Comparison of ENCODE assay signal across 1 cellular context in the genomic region with DNA sequence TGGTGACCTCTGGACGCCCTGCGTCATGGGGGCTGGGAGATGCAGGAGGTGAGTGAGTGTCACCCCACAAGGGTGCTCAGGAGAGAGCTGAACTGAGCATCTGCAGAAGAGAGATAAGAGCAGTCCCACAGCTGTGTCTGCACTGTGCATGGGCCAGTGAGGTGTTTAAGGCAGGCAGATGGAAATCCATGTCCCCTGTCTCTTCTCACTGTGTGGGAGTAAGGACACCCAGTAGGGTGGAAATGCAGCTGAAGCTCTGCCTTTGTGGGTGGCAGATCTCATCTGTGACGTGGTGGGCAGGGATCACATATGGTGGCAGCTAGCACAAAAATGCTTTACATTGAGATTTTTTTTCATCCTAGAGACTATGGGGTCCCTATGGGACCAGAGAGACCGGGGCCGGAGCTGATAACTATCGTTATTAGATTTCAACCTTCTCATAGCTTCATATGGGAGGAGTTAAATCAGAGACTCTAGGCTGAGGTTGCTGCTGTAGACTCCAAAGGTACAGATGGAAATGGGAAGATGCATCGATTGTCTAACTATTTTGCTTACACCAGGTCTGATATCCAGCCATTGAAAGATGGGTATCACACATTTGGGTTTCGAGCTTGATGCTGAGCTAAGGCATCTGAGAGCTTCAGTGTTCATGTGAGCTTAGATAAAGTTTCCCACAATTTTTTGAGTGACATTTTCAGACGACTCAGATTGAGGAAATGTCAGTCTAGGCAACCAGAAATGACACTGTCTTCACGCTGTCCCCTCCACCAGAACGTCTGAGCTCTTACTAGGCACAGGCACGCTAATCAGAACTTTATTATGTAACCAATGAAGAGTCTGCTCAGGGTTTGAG.
A peak's percentile ranks its signal among the peaks of the same experiment; 100 is the strongest.
TF ChIP-seq lines count a peak whose summit lies in the region.

No MANE protein-coding gene starts in this region.

TF ChIP-seq in K562, 482 proteins besides CTCF, POLR2A, EP300 and RAD21 (continued from another document and continues in another):
- TF ChIP-seq THRAP3 (IDR thresholded peaks at IDR 0.05; ENCODE audit: borderline replicate concordance) = no peak
- no peak for TF ChIP-seq ZNF780A (CRISPR knock-in tag; IDR thresholded peaks at IDR 0.05)
- peak; percentile 96 for TF ChIP-seq STAT5A (IDR thresholded peaks at IDR 0.05; ENCODE audit: borderline replicate concordance, low read length)
- peak; percentile 92 for TF ChIP-seq NR2C1 (IDR thresholded peaks at IDR 0.05)
- peak; percentile 95 for TF ChIP-seq NR2C1 (tag; IDR thresholded peaks at IDR 0.05)
- TF ChIP-seq ILK (tag; IDR thresholded peaks at IDR 0.05; ENCODE audit: borderline replicate concordance, low read depth) = 0 out of 2 replicates have a peak, but pooled peaks have one; percentile 12
- peak; percentile 99 for TF ChIP-seq ZKSCAN1 (IDR thresholded peaks at IDR 0.05; ENCODE audit: low read depth, low read length)
- TF ChIP-seq, protein P1, sequence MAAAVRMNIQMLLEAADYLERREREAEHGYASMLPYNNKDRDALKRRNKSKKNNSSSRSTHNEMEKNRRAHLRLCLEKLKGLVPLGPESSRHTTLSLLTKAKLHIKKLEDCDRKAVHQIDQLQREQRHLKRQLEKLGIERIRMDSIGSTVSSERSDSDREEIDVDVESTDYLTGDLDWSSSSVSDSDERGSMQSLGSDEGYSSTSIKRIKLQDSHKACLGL (CRISPR knock-in tag; IDR thresholded peaks at IDR 0.05; ENCODE audit: borderline replicate concordance, poor library complexity, severe bottlenecking) = no peak
- TF ChIP-seq NUFIP1 (IDR thresholded peaks at IDR 0.05; ENCODE audit: partially characterized antibody) = no peak
- peak; percentile 59; the same call in 1 of the 2 replicates for TF ChIP-seq MXI1 (IDR thresholded peaks at IDR 0.05; ENCODE audit: low read depth, low read length)
- no peak for TF ChIP-seq GTF2E2 (tag; IDR thresholded peaks at IDR 0.05)
- TF ChIP-seq FOXJ3 (CRISPR knock-in tag; IDR thresholded peaks at IDR 0.05) = no peak
- no peak for TF ChIP-seq NFRKB (IDR thresholded peaks at IDR 0.05; ENCODE audit: low read depth)
- TF ChIP-seq, protein P2, sequence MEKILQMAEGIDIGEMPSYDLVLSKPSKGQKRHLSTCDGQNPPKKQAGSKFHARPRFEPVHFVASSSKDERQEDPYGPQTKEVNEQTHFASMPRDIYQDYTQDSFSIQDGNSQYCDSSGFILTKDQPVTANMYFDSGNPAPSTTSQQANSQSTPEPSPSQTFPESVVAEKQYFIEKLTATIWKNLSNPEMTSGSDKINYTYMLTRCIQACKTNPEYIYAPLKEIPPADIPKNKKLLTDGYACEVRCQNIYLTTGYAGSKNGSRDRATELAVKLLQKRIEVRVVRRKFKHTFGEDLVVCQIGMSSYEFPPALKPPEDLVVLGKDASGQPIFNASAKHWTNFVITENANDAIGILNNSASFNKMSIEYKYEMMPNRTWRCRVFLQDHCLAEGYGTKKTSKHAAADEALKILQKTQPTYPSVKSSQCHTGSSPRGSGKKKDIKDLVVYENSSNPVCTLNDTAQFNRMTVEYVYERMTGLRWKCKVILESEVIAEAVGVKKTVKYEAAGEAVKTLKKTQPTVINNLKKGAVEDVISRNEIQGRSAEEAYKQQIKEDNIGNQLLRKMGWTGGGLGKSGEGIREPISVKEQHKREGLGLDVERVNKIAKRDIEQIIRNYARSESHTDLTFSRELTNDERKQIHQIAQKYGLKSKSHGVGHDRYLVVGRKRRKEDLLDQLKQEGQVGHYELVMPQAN (IDR thresholded peaks at IDR 0.05; ENCODE audit: borderline replicate concordance) = no peak
- peak; percentile 99 for TF ChIP-seq SMARCE1 (IDR thresholded peaks at IDR 0.05)
- no peak for TF ChIP-seq CEBPB (tag; IDR thresholded peaks at IDR 0.05)
- no peak for TF ChIP-seq HNRNPLL (IDR thresholded peaks at IDR 0.05; ENCODE audit: low read depth, low read length, poor library complexity, severe bottlenecking)
- TF ChIP-seq ZNF124 (CRISPR knock-in tag; IDR thresholded peaks at IDR 0.05) = no peak
- TF ChIP-seq POLR2AphosphoS5 (IDR thresholded peaks at IDR 0.05; ENCODE audit: control insufficient read depth, insufficient read depth, low read depth, low read length) = peak; percentile 98
- TF ChIP-seq BRD4 (IDR thresholded peaks at IDR 0.05) = no peak
- TF ChIP-seq, protein P3, sequence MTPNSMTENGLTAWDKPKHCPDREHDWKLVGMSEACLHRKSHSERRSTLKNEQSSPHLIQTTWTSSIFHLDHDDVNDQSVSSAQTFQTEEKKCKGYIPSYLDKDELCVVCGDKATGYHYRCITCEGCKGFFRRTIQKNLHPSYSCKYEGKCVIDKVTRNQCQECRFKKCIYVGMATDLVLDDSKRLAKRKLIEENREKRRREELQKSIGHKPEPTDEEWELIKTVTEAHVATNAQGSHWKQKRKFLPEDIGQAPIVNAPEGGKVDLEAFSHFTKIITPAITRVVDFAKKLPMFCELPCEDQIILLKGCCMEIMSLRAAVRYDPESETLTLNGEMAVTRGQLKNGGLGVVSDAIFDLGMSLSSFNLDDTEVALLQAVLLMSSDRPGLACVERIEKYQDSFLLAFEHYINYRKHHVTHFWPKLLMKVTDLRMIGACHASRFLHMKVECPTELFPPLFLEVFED (CRISPR knock-in tag; conservative IDR thresholded peaks at IDR 0.05) = no peak
- no peak for TF ChIP-seq PRPF4 (IDR thresholded peaks at IDR 0.05; ENCODE audit: insufficient read depth, low read depth, low read length, poor library complexity, severe bottlenecking)
- peak in 1 of 2 experiments; percentile 70; a peak in 2 of 4 replicates for TF ChIP-seq ETV6 (IDR thresholded peaks at IDR 0.05; ENCODE audit: borderline replicate concordance in 1 of 2, low read depth in 2 of 2, low read length in 1 of 2)
- TF ChIP-seq ETV6 (CRISPR knock-in tag; IDR thresholded peaks at IDR 0.05; ENCODE audit: borderline replicate concordance) = no peak
- peak; percentile 88; the same call in 1 of the 2 replicates for TF ChIP-seq TOE1 (IDR thresholded peaks at IDR 0.05; ENCODE audit: borderline replicate concordance)
- TF ChIP-seq TOE1 (CRISPR knock-in tag; IDR thresholded peaks at IDR 0.05; ENCODE audit: borderline replicate concordance, low read depth) = 0 out of 2 replicates have a peak, but pooled peaks have one; percentile 35
- TF ChIP-seq ZNF121 (CRISPR knock-in tag; conservative IDR thresholded peaks at IDR 0.05) = no peak
- peak; percentile 99 for TF ChIP-seq ZNF589 (CRISPR knock-in tag; IDR thresholded peaks at IDR 0.05; ENCODE audit: low read depth)
- TF ChIP-seq MEIS2 (IDR thresholded peaks at IDR 0.05; ENCODE audit: partially characterized antibody) = peak; percentile 90
- TF ChIP-seq GTF2A2 (tag; IDR thresholded peaks at IDR 0.05) = no peak
- no peak for TF ChIP-seq POLR2G (IDR thresholded peaks at IDR 0.05; ENCODE audit: low read depth, low read length)
- TF ChIP-seq NCOR1 (IDR thresholded peaks at IDR 0.05) = peak; percentile 99
- TF ChIP-seq ZNF324 (CRISPR knock-in tag; IDR thresholded peaks at IDR 0.05) = no peak
- TF ChIP-seq, protein P4, sequence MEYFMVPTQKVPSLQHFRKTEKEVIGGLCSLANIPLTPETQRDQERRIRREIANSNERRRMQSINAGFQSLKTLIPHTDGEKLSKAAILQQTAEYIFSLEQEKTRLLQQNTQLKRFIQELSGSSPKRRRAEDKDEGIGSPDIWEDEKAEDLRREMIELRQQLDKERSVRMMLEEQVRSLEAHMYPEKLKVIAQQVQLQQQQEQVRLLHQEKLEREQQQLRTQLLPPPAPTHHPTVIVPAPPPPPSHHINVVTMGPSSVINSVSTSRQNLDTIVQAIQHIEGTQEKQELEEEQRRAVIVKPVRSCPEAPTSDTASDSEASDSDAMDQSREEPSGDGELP (CRISPR knock-in tag; IDR thresholded peaks at IDR 0.05; ENCODE audit: borderline replicate concordance) = peak; percentile 99
- no peak for TF ChIP-seq PHF8 (IDR thresholded peaks at IDR 0.05; ENCODE audit: borderline replicate concordance, low read length)
- no peak for TF ChIP-seq TAF9B (IDR thresholded peaks at IDR 0.05; ENCODE audit: partially characterized antibody)
- TF ChIP-seq SP1 (CRISPR knock-in tag; IDR thresholded peaks at IDR 0.05) = peak; percentile 71
- TF ChIP-seq ZNF134 (CRISPR knock-in tag; conservative IDR thresholded peaks at IDR 0.05) = no peak
- TF ChIP-seq, protein P5, sequence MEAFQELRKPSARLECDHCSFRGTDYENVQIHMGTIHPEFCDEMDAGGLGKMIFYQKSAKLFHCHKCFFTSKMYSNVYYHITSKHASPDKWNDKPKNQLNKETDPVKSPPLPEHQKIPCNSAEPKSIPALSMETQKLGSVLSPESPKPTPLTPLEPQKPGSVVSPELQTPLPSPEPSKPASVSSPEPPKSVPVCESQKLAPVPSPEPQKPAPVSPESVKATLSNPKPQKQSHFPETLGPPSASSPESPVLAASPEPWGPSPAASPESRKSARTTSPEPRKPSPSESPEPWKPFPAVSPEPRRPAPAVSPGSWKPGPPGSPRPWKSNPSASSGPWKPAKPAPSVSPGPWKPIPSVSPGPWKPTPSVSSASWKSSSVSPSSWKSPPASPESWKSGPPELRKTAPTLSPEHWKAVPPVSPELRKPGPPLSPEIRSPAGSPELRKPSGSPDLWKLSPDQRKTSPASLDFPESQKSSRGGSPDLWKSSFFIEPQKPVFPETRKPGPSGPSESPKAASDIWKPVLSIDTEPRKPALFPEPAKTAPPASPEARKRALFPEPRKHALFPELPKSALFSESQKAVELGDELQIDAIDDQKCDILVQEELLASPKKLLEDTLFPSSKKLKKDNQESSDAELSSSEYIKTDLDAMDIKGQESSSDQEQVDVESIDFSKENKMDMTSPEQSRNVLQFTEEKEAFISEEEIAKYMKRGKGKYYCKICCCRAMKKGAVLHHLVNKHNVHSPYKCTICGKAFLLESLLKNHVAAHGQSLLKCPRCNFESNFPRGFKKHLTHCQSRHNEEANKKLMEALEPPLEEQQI (IDR thresholded peaks at IDR 0.05) = peak; percentile 95
- peak; percentile 78; the same call in 1 of the 2 replicates for TF ChIP-seq TCF7 (IDR thresholded peaks at IDR 0.05; ENCODE audit: borderline replicate concordance)
- TF ChIP-seq, protein P6, sequence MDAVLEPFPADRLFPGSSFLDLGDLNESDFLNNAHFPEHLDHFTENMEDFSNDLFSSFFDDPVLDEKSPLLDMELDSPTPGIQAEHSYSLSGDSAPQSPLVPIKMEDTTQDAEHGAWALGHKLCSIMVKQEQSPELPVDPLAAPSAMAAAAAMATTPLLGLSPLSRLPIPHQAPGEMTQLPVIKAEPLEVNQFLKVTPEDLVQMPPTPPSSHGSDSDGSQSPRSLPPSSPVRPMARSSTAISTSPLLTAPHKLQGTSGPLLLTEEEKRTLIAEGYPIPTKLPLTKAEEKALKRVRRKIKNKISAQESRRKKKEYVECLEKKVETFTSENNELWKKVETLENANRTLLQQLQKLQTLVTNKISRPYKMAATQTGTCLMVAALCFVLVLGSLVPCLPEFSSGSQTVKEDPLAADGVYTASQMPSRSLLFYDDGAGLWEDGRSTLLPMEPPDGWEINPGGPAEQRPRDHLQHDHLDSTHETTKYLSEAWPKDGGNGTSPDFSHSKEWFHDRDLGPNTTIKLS (IDR thresholded peaks at IDR 0.05; ENCODE audit: borderline replicate concordance, low read depth) = peak; percentile 66; the same call in 1 of the 2 replicates
- no peak for TF ChIP-seq KLF1 (tag; IDR thresholded peaks at IDR 0.05)
- TF ChIP-seq, protein P7, sequence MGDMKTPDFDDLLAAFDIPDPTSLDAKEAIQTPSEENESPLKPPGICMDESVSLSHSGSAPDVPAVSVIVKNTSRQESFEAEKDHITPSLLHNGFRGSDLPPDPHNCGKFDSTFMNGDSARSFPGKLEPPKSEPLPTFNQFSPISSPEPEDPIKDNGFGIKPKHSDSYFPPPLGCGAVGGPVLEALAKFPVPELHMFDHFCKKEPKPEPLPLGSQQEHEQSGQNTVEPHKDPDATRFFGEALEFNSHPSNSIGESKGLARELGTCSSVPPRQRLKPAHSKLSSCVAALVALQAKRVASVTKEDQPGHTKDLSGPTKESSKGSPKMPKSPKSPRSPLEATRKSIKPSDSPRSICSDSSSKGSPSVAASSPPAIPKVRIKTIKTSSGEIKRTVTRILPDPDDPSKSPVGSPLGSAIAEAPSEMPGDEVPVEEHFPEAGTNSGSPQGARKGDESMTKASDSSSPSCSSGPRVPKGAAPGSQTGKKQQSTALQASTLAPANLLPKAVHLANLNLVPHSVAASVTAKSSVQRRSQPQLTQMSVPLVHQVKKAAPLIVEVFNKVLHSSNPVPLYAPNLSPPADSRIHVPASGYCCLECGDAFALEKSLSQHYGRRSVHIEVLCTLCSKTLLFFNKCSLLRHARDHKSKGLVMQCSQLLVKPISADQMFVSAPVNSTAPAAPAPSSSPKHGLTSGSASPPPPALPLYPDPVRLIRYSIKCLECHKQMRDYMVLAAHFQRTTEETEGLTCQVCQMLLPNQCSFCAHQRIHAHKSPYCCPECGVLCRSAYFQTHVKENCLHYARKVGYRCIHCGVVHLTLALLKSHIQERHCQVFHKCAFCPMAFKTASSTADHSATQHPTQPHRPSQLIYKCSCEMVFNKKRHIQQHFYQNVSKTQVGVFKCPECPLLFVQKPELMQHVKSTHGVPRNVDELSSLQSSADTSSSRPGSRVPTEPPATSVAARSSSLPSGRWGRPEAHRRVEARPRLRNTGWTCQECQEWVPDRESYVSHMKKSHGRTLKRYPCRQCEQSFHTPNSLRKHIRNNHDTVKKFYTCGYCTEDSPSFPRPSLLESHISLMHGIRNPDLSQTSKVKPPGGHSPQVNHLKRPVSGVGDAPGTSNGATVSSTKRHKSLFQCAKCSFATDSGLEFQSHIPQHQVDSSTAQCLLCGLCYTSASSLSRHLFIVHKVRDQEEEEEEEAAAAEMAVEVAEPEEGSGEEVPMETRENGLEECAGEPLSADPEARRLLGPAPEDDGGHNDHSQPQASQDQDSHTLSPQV (IDR thresholded peaks at IDR 0.05) = peak; percentile 79
- TF ChIP-seq NCOA2 (IDR thresholded peaks at IDR 0.05; ENCODE audit: partially characterized antibody in 2 of 2) = peak in 1 of 2 experiments; percentile 78
- peak; percentile 71 for TF ChIP-seq NCOA4 (IDR thresholded peaks at IDR 0.05; ENCODE audit: partially characterized antibody)
- TF ChIP-seq ATF1 (CRISPR knock-in tag; IDR thresholded peaks at IDR 0.05) = no peak
- peak; percentile 94 for TF ChIP-seq ATF1 (tag; IDR thresholded peaks at IDR 0.05)
- TF ChIP-seq ZNF239 (CRISPR knock-in tag; IDR thresholded peaks at IDR 0.05) = no peak
- TF ChIP-seq ZNF586 (CRISPR knock-in tag; conservative IDR thresholded peaks at IDR 0.05) = no peak
- no peak for TF ChIP-seq DNMT1 (IDR thresholded peaks at IDR 0.05)
- TF ChIP-seq, protein P8, sequence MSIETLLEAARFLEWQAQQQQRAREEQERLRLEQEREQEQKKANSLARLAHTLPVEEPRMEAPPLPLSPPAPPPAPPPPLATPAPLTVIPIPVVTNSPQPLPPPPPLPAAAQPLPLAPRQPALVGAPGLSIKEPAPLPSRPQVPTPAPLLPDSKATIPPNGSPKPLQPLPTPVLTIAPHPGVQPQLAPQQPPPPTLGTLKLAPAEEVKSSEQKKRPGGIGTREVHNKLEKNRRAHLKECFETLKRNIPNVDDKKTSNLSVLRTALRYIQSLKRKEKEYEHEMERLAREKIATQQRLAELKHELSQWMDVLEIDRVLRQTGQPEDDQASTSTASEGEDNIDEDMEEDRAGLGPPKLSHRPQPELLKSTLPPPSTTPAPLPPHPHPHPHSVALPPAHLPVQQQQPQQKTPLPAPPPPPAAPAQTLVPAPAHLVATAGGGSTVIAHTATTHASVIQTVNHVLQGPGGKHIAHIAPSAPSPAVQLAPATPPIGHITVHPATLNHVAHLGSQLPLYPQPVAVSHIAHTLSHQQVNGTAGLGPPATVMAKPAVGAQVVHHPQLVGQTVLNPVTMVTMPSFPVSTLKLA (conservative IDR thresholded peaks at IDR 0.05) = peak; percentile 68 to 85
- peak; percentile 29; the same call in 1 of the 2 replicates for TF ChIP-seq MAFK (IDR thresholded peaks at IDR 0.05; ENCODE audit: low read length)
- TF ChIP-seq RBM17 (IDR thresholded peaks at IDR 0.05; ENCODE audit: borderline replicate concordance, low read depth, low read length) = no peak
- TF ChIP-seq ETV1 (tag; conservative IDR thresholded peaks at IDR 0.05; ENCODE audit: low read depth) = peak; percentile 76
- no peak for TF ChIP-seq PPARD (CRISPR knock-in tag; IDR thresholded peaks at IDR 0.05)
